Comparison of ENCODE assay signal across 1 cellular context in the genomic region with DNA sequence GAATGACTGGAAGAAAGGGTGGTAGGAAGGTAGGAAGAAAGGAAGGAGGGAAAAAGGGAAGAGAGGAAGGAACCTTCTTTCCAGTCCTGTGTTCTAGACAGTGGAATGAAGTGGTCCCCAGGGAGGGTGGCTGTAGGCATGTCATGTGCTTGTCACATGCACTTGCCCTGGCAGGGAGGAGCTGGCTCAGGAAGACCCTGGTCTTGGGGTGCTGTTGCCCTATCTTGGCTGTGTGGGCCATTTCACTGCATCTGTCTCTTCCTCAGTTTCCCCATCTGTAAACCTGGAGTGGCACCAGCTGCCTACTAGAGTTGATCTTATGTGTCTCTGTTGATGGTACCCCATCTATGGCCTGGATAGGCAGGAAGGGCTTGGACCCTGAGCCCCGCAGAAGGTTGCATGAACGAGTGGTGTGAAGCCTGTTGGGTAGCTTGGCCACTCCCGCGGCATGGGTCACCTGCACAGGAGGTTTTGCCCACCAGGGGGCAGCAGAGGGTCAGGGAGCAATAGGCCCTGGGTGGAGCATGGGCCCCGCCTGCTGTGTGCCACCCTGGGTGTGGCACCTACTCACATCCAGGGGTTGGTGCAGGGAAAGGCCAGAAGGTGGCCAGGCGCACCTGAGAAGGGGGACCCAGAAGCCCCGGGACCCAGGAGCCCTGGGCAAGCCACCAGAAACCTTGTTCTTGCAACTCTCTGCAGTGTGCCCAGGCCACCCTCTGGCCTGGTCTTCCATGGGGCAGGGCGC.
TF ChIP-seq lines count a peak whose summit lies in the region.

No MANE protein-coding gene starts in this region.

TF ChIP-seq in GM12878, 131 proteins besides CTCF, POLR2A, EP300 and RAD21 (continued from another document):
- TF ChIP-seq PML (IDR thresholded peaks at IDR 0.05; ENCODE audit: low read length), result no peak
